9 cellular contexts compared by ENCODE assay signal in the genomic region with DNA sequence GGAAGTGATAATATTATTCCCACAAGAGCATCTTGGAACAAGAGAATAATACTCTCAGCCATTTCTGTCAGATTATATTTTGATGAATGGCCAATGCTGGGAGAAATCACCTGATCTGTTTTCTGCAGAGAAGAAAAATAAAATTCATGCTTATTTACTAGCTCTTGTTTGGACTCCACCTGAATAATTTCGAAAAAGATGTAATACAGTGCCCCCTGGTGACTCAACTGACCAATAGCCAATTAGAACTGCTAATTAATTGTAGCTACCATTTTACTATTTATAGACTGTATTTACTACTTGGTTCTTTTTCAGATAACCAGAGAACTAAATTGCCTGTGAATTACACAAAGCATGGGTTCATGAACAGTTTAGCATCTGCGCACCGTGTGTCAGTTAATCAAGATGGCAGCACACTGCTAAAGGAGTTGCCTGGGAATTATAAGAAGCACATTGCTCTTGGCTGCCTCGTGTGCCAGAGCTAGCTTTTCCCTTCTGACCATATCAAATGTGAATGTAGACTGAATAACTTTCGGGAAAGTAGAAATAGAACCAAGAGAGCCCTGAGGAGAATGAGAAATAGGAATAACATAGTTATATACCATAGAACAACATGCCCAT.
A peak's percentile ranks its signal among the peaks of the same experiment; 100 is the strongest.
DNase-seq lines count a peak whose midpoint lies in the region; ATAC-seq, FAIRE-seq and TF ChIP-seq lines count a peak whose summit lies in the region.
"Had no signal": no experiment of that assay in that cellular context is flagged by ENCODE, and none has a peak within 500 bp of the region (broad histone marks: within the 10 kb centered on the region; RNA-seq: fewer than 3 reads in every experiment).

No MANE protein-coding gene starts in this region.

- H3K27me3 ChIP-seq in pancreas, result no peaks in the 10 kb centered on the region
- H3K27me3 ChIP-seq in vagina, result no peaks in the 10 kb centered on the region
- H3K27me3 ChIP-seq: BLaER1 had no signal

- H3K4me1 ChIP-seq in pancreas (no peaks in the 10 kb centered on the region), vagina (no peaks in the 10 kb centered on the region)
- H3K4me1 ChIP-seq: BLaER1 had no signal

- 30 to 47% methylated on average over 5 of the region's 5 CpGs for WGBS in pancreas, 2 donors

- ATAC-seq in HG03175 (IDR thresholded peaks at IDR 0.05; ENCODE audit: unreplicated experiment) (peak; percentile 59), pancreas (peak in 3 of 4 donors; percentile 53 to 57 (median 55))

- DNase-seq in NCI-H2196 (lab: John Stamatoyannopoulos, UW; ENCODE audit: unreplicated experiment) (peak; percentile 17), NCI-H2196 treated with DMSO at 0.1 percent for 48 hours (lab: John Stamatoyannopoulos, UW; ENCODE audit: unreplicated experiment) (no peak), NCI-H82 treated with DMSO at 0.1 percent for 48 hours (lab: John Stamatoyannopoulos, UW; ENCODE audit: unreplicated experiment) (peak; percentile 44), epithelial cell of esophagus (ENCODE audit: low read depth) (peak; percentile 51), pancreas (peak in 1 of 6 donors; percentile 9), vagina (ENCODE audit: extremely low spot score in 2 of 2) (no peak)
- no peak for DNase-seq in activated CD4-positive, CD25-positive, alpha-beta regulatory T cell (lab: John Stamatoyannopoulos, UW)

- H3K9me3 ChIP-seq in pancreas (no peaks in the 10 kb centered on the region), vagina (no peaks in the 10 kb centered on the region)
- H3K9me3 ChIP-seq: BLaER1 had no signal

- TF ChIP-seq POLR2A in vagina (IDR thresholded peaks at IDR 0.05), result no peak

- intact Hi-C loops in pancreas (cut with DNase I), result loop anchor here in 1 of 3 donors (5.0 kb wide), 1 partner anchor 298 kb away; no protein-coding TSS in a partner anchor
- intact Hi-C loops in vagina (cut with DNase I), result loop anchor here (10.0 kb wide), 1 partner anchor 301 kb away; no protein-coding TSS in a partner anchor

- no peak overlapping the region for H3K4me3 ChIP-seq in epithelial cell of esophagus (ENCODE audit: low read length)
- no peak overlapping the region for H3K4me3 ChIP-seq in pancreas
- no peak overlapping the region for H3K4me3 ChIP-seq in vagina
- H3K4me3 ChIP-seq: BLaER1 had no signal

- TF ChIP-seq CTCF in epithelial cell of esophagus (IDR thresholded peaks at IDR 0.05; ENCODE audit: insufficient read depth, low read depth, low read length, missing control alignments) (peak; percentile 48), pancreas (IDR thresholded peaks at IDR 0.05) (peak in 3 of 4 donors; percentile 28 to 38 (median 31)), vagina (IDR thresholded peaks at IDR 0.05) (peak in 1 of 3 experiments; percentile 38)

- no peak overlapping the region for H3K27ac ChIP-seq in pancreas
- no peak overlapping the region for H3K27ac ChIP-seq in vagina
- H3K27ac ChIP-seq: BLaER1 had no signal

- FAIRE-seq in pancreas (lab: Jason Lieb, UNC), result no peak

- H3K36me3 ChIP-seq in pancreas (no peaks in the 10 kb centered on the region), vagina (no peaks in the 10 kb centered on the region)
- H3K36me3 ChIP-seq: BLaER1 had no signal

Comparison
In these comparisons a context has a peak if more than half of its experiments do, and no peak if none do; other contexts are left out.
1. DNase-seq: peak in NCI-H2196 (single experiment), NCI-H82 treated with DMSO at 0.1 percent for 48 hours (single experiment) and epithelial cell of esophagus (single experiment); none in NCI-H2196 treated with DMSO at 0.1 percent for 48 hours (single experiment), vagina (0 of 2) and activated CD4-positive, CD25-positive, alpha-beta regulatory T cell (0 of 4).